9 cellular contexts compared by ENCODE assay signal in genomic region chr20:8168785-8169288, GRCh38.
"Had no signal": no experiment of that assay in that cellular context is flagged by ENCODE, and none has a peak within 500 bp of the region (broad histone marks: within the 10 kb centered on the region; RNA-seq: fewer than 3 reads in every experiment).

No MANE protein-coding gene starts in this region.

- DNase-seq: GM23248, GOT3, H7, HFFc6, IMR-90 had no signal

- H3K4me3 Mint-ChIP-seq: HFFc6 had no signal

- H3K36me3 ChIP-seq: HAP-1 had no signal

- H3K27ac ChIP-seq: GM23248, HL-60 had no signal

- ATAC-seq: HCT116, K562 had no signal

- FAIRE-seq: K562 had no signal

- H3K9me3 Mint-ChIP-seq: HFFc6 had no signal

- H3K9ac ChIP-seq: GM23248 had no signal

- H3K4me3 ChIP-seq: GM23248, HAP-1, K562 had no signal

- H3K4me1 ChIP-seq: HAP-1 had no signal

- H2AFZ ChIP-seq: GM23248 had no signal

- H3K27ac Mint-ChIP-seq: HFFc6 had no signal

- H3K9me3 ChIP-seq: HAP-1 had no signal
